33 cellular contexts compared by ENCODE assay signal in genomic region chr17:66215529-66215911, GRCh38. TPM values are rescaled to one million over a fixed set of nuclear protein-coding genes. Genes with fewer than 3 reads are reported as not detected.
"Had no signal": no experiment of that assay in that cellular context is flagged by ENCODE, and none has a peak within 500 bp of the region (broad histone marks: within the 10 kb centered on the region; RNA-seq: fewer than 3 reads in every experiment).

No MANE protein-coding gene starts in this region.

- H3K9me3 ChIP-seq: esophagus squamous epithelium had no signal

- H3K27me3 ChIP-seq: brain microvascular endothelial cell had no signal

- H3K4me3 ChIP-seq: esophagus squamous epithelium had no signal

- DNase-seq: activated CD4-positive, alpha-beta memory T cell treated with anti-CD3 and anti-CD28 coated beads for 36 hours; activated CD4-positive, alpha-beta T cell treated with anti-CD3 and anti-CD28 coated beads for 36 hours; activated CD4-positive, alpha-beta T cell treated with anti-CD3 and anti-CD28 coated beads, Interleukin-2, amount 10 ng/mL, durations not matched to agents 24 days and 14 days; activated CD4-positive, CD25-positive, alpha-beta regulatory T cell; activated CD4-positive, CD25-positive, alpha-beta regulatory T cell treated with anti-CD3 and anti-CD28 coated beads, Interleukin-2, amount 50 U/mL, for 72 hours; activated CD8-positive, alpha-beta memory T cell treated with anti-CD3 and anti-CD28 coated beads, Interleukin-2, amount 50 U/mL, for 48 hours; activated gamma-delta T cell; activated naive CD4-positive, alpha-beta T cell; activated naive CD4-positive, alpha-beta T cell treated with anti-CD3 and anti-CD28 coated beads, Interleukin-2, amount 10 ng/mL, durations not matched to agents 7 days and 5 days; activated naive CD8-positive, alpha-beta T cell treated with anti-CD3 and anti-CD28 coated beads, Interleukin-2, amount 10 ng/mL, durations not matched to agents 7 days and 5 days; activated T-cell treated with anti-CD3 and anti-CD28 coated beads for 4 hours; activated T-cell treated with anti-CD3 and anti-CD28 coated beads, Interleukin-2, amount 50 U/mL, for 24 hours; activated T-cell treated with anti-CD3 and anti-CD28 coated beads, Interleukin-2, amount 50 U/mL, for 72 hours; brain microvascular endothelial cell; caudate nucleus; cortex of kidney; dermis blood vessel endothelial cell; effector CD4-positive, alpha-beta T cell; esophagus squamous epithelium; foreskin fibroblast; T-helper 1 cell; T-helper 17 cell; T1000 had no signal

- H3K27ac ChIP-seq: brain microvascular endothelial cell, epithelial cell of prostate, esophagus squamous epithelium had no signal

- FAIRE-seq: astrocyte, colon, endometrium, endothelial cell of umbilical vein, frontal cortex had no signal

- ATAC-seq: activated CD4-positive, alpha-beta T cell treated with anti-CD3 and anti-CD28 coated beads for 36 hours; activated naive CD4-positive, alpha-beta T cell treated with anti-CD3 and anti-CD28 coated beads, Interleukin-2, amount 50 U/mL, for 72 hours; activated T-cell treated with anti-CD3 and anti-CD28 coated beads, Interleukin-2, amount 50 U/mL, for 72 hours; T-helper 17 cell had no signal

- H3K4me1 ChIP-seq: esophagus squamous epithelium had no signal

- H3K36me3 ChIP-seq: brain microvascular endothelial cell, esophagus squamous epithelium had no signal

RNA-seq across cellular contexts. Expression of gene APOH, which starts 13.7 kb away (rescaled TPM):
- total RNA-seq: activated CD4-positive, alpha-beta memory T cell treated with anti-CD3 and anti-CD28 coated beads for 36 hours; activated CD4-positive, alpha-beta T cell treated with anti-CD3 and anti-CD28 coated beads for 36 hours; activated CD4-positive, alpha-beta T cell treated with anti-CD3 and anti-CD28 coated beads, Interleukin-2, amount 10 ng/mL, durations not matched to agents 24 days and 14 days; activated naive CD4-positive, alpha-beta T cell treated with anti-CD3 and anti-CD28 coated beads, Interleukin-2, amount 50 U/mL, for 72 hours; activated naive CD8-positive, alpha-beta T cell treated with anti-CD3 and anti-CD28 coated beads, Interleukin-2, amount 10 ng/mL, durations not matched to agents 7 days and 5 days; activated T-cell treated with anti-CD3 and anti-CD28 coated beads, Interleukin-2, amount 50 U/mL, for 72 hours; astrocyte; chondrocyte; dermis blood vessel endothelial cell; endothelial cell of umbilical vein; esophagus squamous epithelium; fibroblast of lung; frontal cortex; T-helper 17 cell had no signal
- polyA plus RNA-seq: endothelial cell of umbilical vein, esophagus, fibroblast of lung had no signal
